Comparison of ENCODE assay signal across 8 cellular contexts in genomic region chr15:80615783-80616391, GRCh38.
DNase-seq lines count a peak whose midpoint lies in the region; ATAC-seq, FAIRE-seq and TF ChIP-seq lines count a peak whose summit lies in the region.

No MANE protein-coding gene starts in this region.

- no peak overlapping the region for H3K4me3 ChIP-seq in A549
- no peak overlapping the region for H3K4me3 ChIP-seq in WERI-Rb-1 (ENCODE audit: low read depth, low read length)
- H3K4me3 ChIP-seq in kidney (ENCODE audit: low read length in 2 of 2) = no peak overlapping the region

- no peak for TF ChIP-seq RAD21 in A549 (conservative IDR thresholded peaks at IDR 0.05 in 1 of 2, IDR thresholded peaks at IDR 0.05 in 1 of 2)

- peak overlapping the region; percentile 45; the same call in 2 of the 3 replicates for H3K4me2 ChIP-seq in A549

- H3K36me3 ChIP-seq in WERI-Rb-1 (no peaks in the 10 kb centered on the region), kidney (ENCODE audit: control insufficient read depth in 1 of 2, insufficient read depth in 2 of 2, low read length in 2 of 2) (no peaks in the 10 kb centered on the region)

- H3K9me3 ChIP-seq in A549 (no peaks in the 10 kb centered on the region), WERI-Rb-1 (ENCODE audit: severe bottlenecking) (no peaks in the 10 kb centered on the region), kidney (ENCODE audit: control insufficient read depth in 1 of 2, low read length in 2 of 2) (no peaks in the 10 kb centered on the region)

- peak; percentile 20 to 62; a peak in 5 of 6 replicates for ATAC-seq in A549
- no peak for ATAC-seq in GM21723 (IDR thresholded peaks at IDR 0.05; ENCODE audit: unreplicated experiment)
- ATAC-seq in GM21576 (IDR thresholded peaks at IDR 0.05; ENCODE audit: unreplicated experiment) = no peak
- no peak for ATAC-seq in HG03457 (IDR thresholded peaks at IDR 0.05; ENCODE audit: unreplicated experiment)

- DNase-seq in A549 (ENCODE audit: low read depth in 1 of 2, low spot score in 1 of 2) (peak in 1 of 2 experiments; percentile 40), NCI-H1092 treated with DMSO at 0.1 percent for 48 hours (lab: John Stamatoyannopoulos, UW) (peak; percentile 68), WERI-Rb-1 (peak; percentile 55), kidney (peak; percentile 81), foreskin melanocyte (no peak)

- intact Hi-C loops in kidney (cut with DNase I) = no loop called here

- H3K9ac ChIP-seq in kidney (ENCODE audit: low read length in 2 of 2) = no peak overlapping the region

- CTCF ChIA-PET in A549 (lab: Yijun Ruan, JAX) = no interaction called here

- POLR2A ChIA-PET in A549 (lab: Yijun Ruan, JAX) = no interaction called here

- peak overlapping the region in 1 of 2 experiments; percentile 42; a peak in 3 of 6 replicates for H3K27ac ChIP-seq in A549
- H3K27ac ChIP-seq in WERI-Rb-1 = no peak overlapping the region; the same call in 1 of the 2 replicates
- H3K27ac ChIP-seq in kidney (ENCODE audit: low read depth in 2 of 2, low read length in 2 of 2) = peak overlapping the region in 1 of 2 donors; percentile 22

- H3K4me1 ChIP-seq in A549 (peaks cover 11% of the 10 kb centered on the region; the same call in 2 of the 3 replicates), kidney (ENCODE audit: control insufficient read depth in 1 of 2, insufficient read depth in 1 of 2, low read depth in 1 of 2, low read length in 2 of 2) (peaks cover 5 to 10% of the 10 kb centered on the region in 2 donors)

- TF ChIP-seq EP300 in A549 (IDR thresholded peaks at IDR 0.05) = no peak

- H3K27me3 ChIP-seq in WERI-Rb-1 (ENCODE audit: insufficient read depth, low read depth, severe bottlenecking) = no peaks in the 10 kb centered on the region

- 63% methylated on average over 14 of the region's 14 CpGs for WGBS in A549 (ENCODE audit: missing lambda C conversion rate)

- FAIRE-seq in A549 (lab: Jason Lieb, UNC) (no peak), kidney (lab: Jason Lieb, UNC) (no peak)

- no peak for TF ChIP-seq POLR2A in A549 (IDR thresholded peaks at IDR 0.05; ENCODE audit: low read length)

- no peak for TF ChIP-seq CTCF in A549 (IDR thresholded peaks at IDR 0.05)
- TF ChIP-seq CTCF in WERI-Rb-1 (IDR thresholded peaks at IDR 0.05; ENCODE audit: low read depth, low read length) = no peak
- TF ChIP-seq CTCF in kidney (IDR thresholded peaks at IDR 0.05; ENCODE audit: borderline replicate concordance, extremely low read depth, insufficient read depth) = no peak

TF ChIP-seq in A549, 52 proteins besides CTCF, POLR2A, EP300 and RAD21:
- TF ChIP-seq MAX (IDR thresholded peaks at IDR 0.05) = no peak

Comparison
In these comparisons a context has a peak if more than half of its experiments do, and no peak if none do; other contexts are left out.
1. ATAC-seq: peak in A549 (2 of 2); none in GM21723 (single experiment), GM21576 (single experiment) and HG03457 (single experiment).